ENCODE assay signal across 24 cellular contexts in the genomic region with DNA sequence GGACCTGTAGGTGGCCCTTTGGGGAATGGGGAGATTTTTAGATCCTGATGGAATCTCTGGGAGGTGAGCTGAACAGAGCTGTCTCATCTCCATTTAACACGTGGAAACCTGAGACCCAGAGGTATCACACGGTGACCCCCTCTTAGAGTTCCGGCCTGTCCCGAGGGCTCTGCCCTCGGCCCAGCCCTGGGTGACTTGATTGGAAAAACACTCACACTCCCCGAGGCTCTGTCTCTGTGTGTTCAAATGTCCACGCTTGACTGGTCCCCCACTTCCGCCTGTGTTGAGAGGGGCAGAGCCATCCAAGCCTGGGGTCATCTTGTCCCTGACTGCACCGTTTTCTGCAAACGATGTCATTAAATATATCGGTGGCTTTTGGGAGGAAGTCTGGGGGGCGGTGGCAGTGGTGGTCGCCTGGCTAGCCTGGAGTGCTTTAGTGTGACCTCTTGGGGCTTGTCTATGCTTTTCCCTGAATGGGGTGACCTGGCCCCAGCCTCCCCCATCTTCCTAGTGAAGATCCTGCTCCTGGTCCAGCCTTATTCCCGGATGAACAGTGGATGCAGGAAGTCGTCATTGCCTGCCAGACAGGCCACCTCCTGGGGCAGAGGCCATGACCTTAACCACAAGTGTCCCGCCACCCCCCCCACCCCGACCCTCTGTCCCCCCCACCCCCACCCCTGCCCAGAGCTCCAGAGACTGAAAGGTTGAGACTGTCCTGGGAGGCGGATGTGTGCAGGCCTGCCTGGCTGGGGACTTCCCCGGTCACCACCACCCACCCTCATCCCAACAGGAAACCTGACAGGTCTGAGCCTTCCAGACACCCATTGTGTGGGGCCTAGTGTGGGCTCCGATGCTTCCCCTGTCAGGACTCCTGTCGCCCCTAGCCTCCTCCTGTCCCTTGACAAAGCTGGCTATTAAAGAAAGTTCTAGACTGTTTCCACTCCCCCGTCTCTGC. TPM values are rescaled to one million over a fixed set of nuclear protein-coding genes. Genes with fewer than 3 reads are reported as not detected.
DNase-seq lines count a peak whose midpoint lies in the region; ATAC-seq, FAIRE-seq and TF ChIP-seq lines count a peak whose summit lies in the region.
"Had no signal": no experiment of that assay in that cellular context is flagged by ENCODE, and none has a peak within 500 bp of the region (broad histone marks: within the 10 kb centered on the region; RNA-seq: fewer than 3 reads in every experiment).

No MANE protein-coding gene starts in this region.

- no peak overlapping the region for H3K4me3 ChIP-seq in HUES6 (ENCODE audit: low read depth, low read length)
- no peak overlapping the region for H3K4me3 ChIP-seq in bronchial epithelial cell (ENCODE audit: low read depth, low read length)
- no peak overlapping the region for H3K4me3 ChIP-seq in mesenchymal stem cell (ENCODE audit: insufficient read depth in 1 of 2, low read depth in 1 of 2, low read length in 2 of 2)
- H3K4me3 ChIP-seq in skeletal muscle tissue (ENCODE audit: low read length in 3 of 3): no peak overlapping the region
- H3K4me3 ChIP-seq in esophagus squamous epithelium: no peak overlapping the region
- H3K4me3 ChIP-seq: lung, upper lobe of left lung had no signal

- H3K36me3 ChIP-seq in HUES6 (ENCODE audit: control insufficient read depth, insufficient read depth, low read length) (no peaks in the 10 kb centered on the region), bronchial epithelial cell (ENCODE audit: control insufficient read depth, insufficient read depth, low read length) (no peaks in the 10 kb centered on the region), mesenchymal stem cell (ENCODE audit: control insufficient read depth in 1 of 2, insufficient read depth in 2 of 2, low read depth in 1 of 2, low read length in 2 of 2) (no peaks in the 10 kb centered on the region), skeletal muscle tissue (ENCODE audit: control insufficient read depth in 3 of 3, insufficient read depth in 3 of 3, low read length in 3 of 3) (no peaks in the 10 kb centered on the region), esophagus squamous epithelium (no peaks in the 10 kb centered on the region)
- H3K36me3 ChIP-seq: brain microvascular endothelial cell, upper lobe of left lung had no signal

- ATAC-seq in activated CD8-positive, alpha-beta T cell treated with anti-CD3 and anti-CD28 coated beads for 36 hours: no peak

- no peak overlapping the region for H4K8ac ChIP-seq in mesenchymal stem cell (ENCODE audit: low read length)

- no peak overlapping the region for H2BK120ac ChIP-seq in mesenchymal stem cell (ENCODE audit: low read depth, low read length)

- peaks cover 22% of the 10 kb centered on the region for H3K27me3 Mint-ChIP-seq in activated CD8-positive, alpha-beta T cell treated with anti-CD3 and anti-CD28 coated beads for 36 hours

- POLR2A ChIA-PET in activated CD8-positive, alpha-beta T cell treated with anti-CD3 and anti-CD28 coated beads for 36 hours (lab: Charles Lee): interaction anchor here (0.5 kb wide), 1 partner anchor 493 kb away, joined by 3 read pairs; no protein-coding TSS in a partner anchor

- no peak overlapping the region for H3K23ac ChIP-seq in mesenchymal stem cell (ENCODE audit: low read length in 2 of 2)

- no peak overlapping the region for H3K4me3 Mint-ChIP-seq in activated CD8-positive, alpha-beta T cell treated with anti-CD3 and anti-CD28 coated beads for 36 hours
- H3K4me3 Mint-ChIP-seq: activated naive CD8-positive, alpha-beta T cell treated with anti-CD3 and anti-CD28 coated beads, Interleukin-2, amount 10 ng/mL, durations not matched to agents 7 days and 5 days; immature natural killer cell; stimulated activated naive CD8-positive, alpha-beta T cell treated with anti-CD3 and anti-CD28 coated beads, Interleukin-15, Interleukin-2, amounts not matched to agents 100 ng/mL and 50 ng/mL, for 24 hours had no signal

- H3K27me3 ChIP-seq in HUES6 (ENCODE audit: control insufficient read depth, insufficient read depth, low read length) (no peaks in the 10 kb centered on the region; the same call in 1 of the 2 replicates), bronchial epithelial cell (ENCODE audit: control insufficient read depth, insufficient read depth, low read length) (peaks cover 2% of the 10 kb centered on the region), mesenchymal stem cell (ENCODE audit: control insufficient read depth in 1 of 2, insufficient read depth in 1 of 2, low read length in 2 of 2) (peaks cover 0 to 44% of the 10 kb centered on the region in 2 experiments), skeletal muscle tissue (ENCODE audit: control insufficient read depth in 3 of 3, insufficient read depth in 3 of 3, low read length in 3 of 3) (no peaks in the 10 kb centered on the region), esophagus squamous epithelium (peaks cover 0 to 4% (median 0%) of the 10 kb centered on the region in 4 donors)
- H3K27me3 ChIP-seq: brain microvascular endothelial cell had no signal

- no peak overlapping the region for H3K18ac ChIP-seq in mesenchymal stem cell (ENCODE audit: low read depth in 1 of 2, low read length in 2 of 2)

- H3K4me1 Mint-ChIP-seq in activated CD8-positive, alpha-beta T cell treated with anti-CD3 and anti-CD28 coated beads for 36 hours (ENCODE audit: low read depth): peaks cover 13% of the 10 kb centered on the region

- TF ChIP-seq POLR2A in esophagus squamous epithelium (IDR thresholded peaks at IDR 0.05): no peak

- no peak overlapping the region for H3K4ac ChIP-seq in mesenchymal stem cell (ENCODE audit: low read depth in 1 of 2, low read length in 2 of 2)

- no peak overlapping the region for H2AFZ ChIP-seq in mesenchymal stem cell (ENCODE audit: low read depth, low read length)

- H2BK12ac ChIP-seq in mesenchymal stem cell (ENCODE audit: low read length in 2 of 2): no peak overlapping the region

- H3K27ac ChIP-seq in HUES6 (ENCODE audit: low read depth, low read length): no peak overlapping the region
- H3K27ac ChIP-seq in mesenchymal stem cell (ENCODE audit: low read length, poor library complexity, severe bottlenecking): no peak overlapping the region
- H3K27ac ChIP-seq in skeletal muscle tissue (ENCODE audit: low read depth, low read length): peak overlapping the region; percentile 58
- no peak overlapping the region for H3K27ac ChIP-seq in esophagus squamous epithelium
- H3K27ac ChIP-seq: brain microvascular endothelial cell, upper lobe of left lung had no signal

- peak overlapping the region; percentile 4 for H3K4me2 ChIP-seq in mesenchymal stem cell (ENCODE audit: low read length, poor library complexity, severe bottlenecking)

- H3K4me1 ChIP-seq in HUES6 (ENCODE audit: control insufficient read depth, insufficient read depth, low read length) (peaks cover 54% of the 10 kb centered on the region), mesenchymal stem cell (ENCODE audit: control insufficient read depth, insufficient read depth, low read depth, low read length) (peaks cover 44% of the 10 kb centered on the region), skeletal muscle tissue (ENCODE audit: control insufficient read depth in 3 of 3, insufficient read depth in 3 of 3, low read length in 3 of 3) (peaks cover 40 to 67% (median 60%) of the 10 kb centered on the region in 3 donors), esophagus squamous epithelium (peaks cover 12 to 26% (median 13%) of the 10 kb centered on the region in 3 donors)

- H3K9ac ChIP-seq in HUES6 (ENCODE audit: low read length): peak overlapping the region; percentile 26
- no peak overlapping the region for H3K9ac ChIP-seq in mesenchymal stem cell (ENCODE audit: low read length)
- no peak overlapping the region for H3K9ac ChIP-seq in skeletal muscle tissue (ENCODE audit: low read depth in 1 of 3, low read length in 3 of 3)

- no peaks in the 10 kb centered on the region for H3K9me3 Mint-ChIP-seq in activated CD8-positive, alpha-beta T cell treated with anti-CD3 and anti-CD28 coated beads for 36 hours
- H3K9me3 Mint-ChIP-seq: activated naive CD8-positive, alpha-beta T cell treated with anti-CD3 and anti-CD28 coated beads, Interleukin-2, amount 10 ng/mL, durations not matched to agents 7 days and 5 days; activated T-helper 2 cell treated with anti-CD3 and anti-CD28 coated beads, Interferon-gamma antibody, Interleukin-2, Interleukin-4, amounts not matched to agents 10 μg/mL and 5 μg/mL and 100 μg/mL, durations not matched to agents 14 hours and 24 hours and 36 hours; stimulated activated naive CD8-positive, alpha-beta T cell treated with anti-CD3 and anti-CD28 coated beads, Interleukin-15, Interleukin-2, amounts not matched to agents 100 ng/mL and 50 ng/mL, for 24 hours had no signal

- no peak overlapping the region for H4K91ac ChIP-seq in mesenchymal stem cell (ENCODE audit: low read length)

- H3K9me3 ChIP-seq in HUES6 (ENCODE audit: control insufficient read depth, insufficient read depth, low read depth, low read length): no peaks in the 10 kb centered on the region
- H3K9me3 ChIP-seq in mesenchymal stem cell (ENCODE audit: control insufficient read depth, low read length): no peaks in the 10 kb centered on the region
- no peaks in the 10 kb centered on the region for H3K9me3 ChIP-seq in skeletal muscle tissue (ENCODE audit: control insufficient read depth in 3 of 3, low read length in 3 of 3)
- no peaks in the 10 kb centered on the region for H3K9me3 ChIP-seq in esophagus squamous epithelium
- H3K9me3 ChIP-seq: upper lobe of left lung had no signal

- no peak for TF ChIP-seq CTCF in bronchial epithelial cell (IDR thresholded peaks at IDR 0.05; ENCODE audit: insufficient read depth, low read length, severe bottlenecking)
- TF ChIP-seq CTCF in esophagus squamous epithelium (IDR thresholded peaks at IDR 0.05): no peak
- TF ChIP-seq CTCF in activated CD8-positive, alpha-beta T cell treated with anti-CD3 and anti-CD28 coated beads for 36 hours (IDR thresholded peaks at IDR 0.05): no peak

- H2BK5ac ChIP-seq in mesenchymal stem cell (ENCODE audit: low read depth, low read length, poor library complexity, severe bottlenecking): no peak overlapping the region

- H3K79me1 ChIP-seq in mesenchymal stem cell (replicated peaks; ENCODE audit: low read length, poor library complexity, severe bottlenecking): no peaks in the 10 kb centered on the region

- intact Hi-C loops in esophagus squamous epithelium (cut with DNase I): no loop called here
- intact Hi-C loops in activated CD8-positive, alpha-beta T cell treated with anti-CD3 and anti-CD28 coated beads for 36 hours (cut with micrococcal nuclease): no loop called here

- H3K36me3 Mint-ChIP-seq in activated CD8-positive, alpha-beta T cell treated with anti-CD3 and anti-CD28 coated beads for 36 hours (ENCODE audit: low read depth): no peaks in the 10 kb centered on the region
- H3K36me3 Mint-ChIP-seq: activated naive CD8-positive, alpha-beta T cell treated with anti-CD3 and anti-CD28 coated beads, Interleukin-2, amount 10 ng/mL, durations not matched to agents 7 days and 5 days; immature natural killer cell had no signal

- H2BK15ac ChIP-seq in mesenchymal stem cell (ENCODE audit: low read depth, poor library complexity, severe bottlenecking): peak overlapping the region; percentile 35

- DNase-seq in bronchial epithelial cell (ENCODE audit: low read depth) (peak; percentile 30), mesenchymal stem cell (no peak), pons (ENCODE audit: low spot score) (no peak), esophagus squamous epithelium (lab: John Stamatoyannopoulos, UW) (no peak)
- no peak for DNase-seq in activated CD4-positive, alpha-beta T cell treated with anti-CD3 and anti-CD28 coated beads, Interleukin-2, amount 50 U/mL, for 1 hour
- DNase-seq in activated CD8-positive, alpha-beta T cell treated with anti-CD3 and anti-CD28 coated beads for 36 hours: no peak
- DNase-seq: activated CD4-positive, alpha-beta T cell treated with anti-CD3 and anti-CD28 coated beads for 48 hours; activated naive CD8-positive, alpha-beta T cell treated with anti-CD3 and anti-CD28 coated beads, Interleukin-2, amount 10 ng/mL, durations not matched to agents 7 days and 5 days; brain microvascular endothelial cell; COR-L47; cortex of kidney; DND-41; immature natural killer cell; NCI-H1105 treated with DMSO at 0.1 percent for 48 hours; small intestine; stimulated activated CD4-positive, alpha-beta T cell treated with anti-CD3 and anti-CD28 coated beads, Interleukin-4, amount 100 ng/mL, for 1 hour; upper lobe of left lung had no signal

- WGBS in mesenchymal stem cell: 37% methylated on average over 18 of the region's 22 CpGs
- 58 to 71% methylated on average over 6 to 8 of the region's 22 CpGs for WGBS in esophagus squamous epithelium, 2 donors

- H2AK5ac ChIP-seq in mesenchymal stem cell (ENCODE audit: low read length, severe bottlenecking): peak overlapping the region; percentile 26

- H3K14ac ChIP-seq in mesenchymal stem cell (ENCODE audit: low read length in 2 of 2): no peak overlapping the region

- no peak for FAIRE-seq in bronchial epithelial cell (lab: Jason Lieb, UNC)
- FAIRE-seq: endometrium, H54, small intestine had no signal

- CTCF ChIA-PET in activated CD8-positive, alpha-beta T cell treated with anti-CD3 and anti-CD28 coated beads for 36 hours (lab: Charles Lee): interaction anchor here (1.6 kb wide), 1 partner anchor 100 kb away, joined by 4 read pairs; no protein-coding TSS in a partner anchor

- no peak overlapping the region for H3K27ac Mint-ChIP-seq in activated CD8-positive, alpha-beta T cell treated with anti-CD3 and anti-CD28 coated beads for 36 hours
- H3K27ac Mint-ChIP-seq: activated naive CD8-positive, alpha-beta T cell treated with anti-CD3 and anti-CD28 coated beads, Interleukin-2, amount 10 ng/mL, durations not matched to agents 7 days and 5 days; activated T-helper 2 cell treated with anti-CD3 and anti-CD28 coated beads, Interferon-gamma antibody, Interleukin-2, Interleukin-4, amounts not matched to agents 10 μg/mL and 5 μg/mL and 100 μg/mL, durations not matched to agents 14 hours and 24 hours and 36 hours; immature natural killer cell; stimulated activated naive CD8-positive, alpha-beta T cell treated with anti-CD3 and anti-CD28 coated beads, Interleukin-15, Interleukin-2, amounts not matched to agents 100 ng/mL and 50 ng/mL, for 24 hours had no signal

RNA-seq across cellular contexts. Expression of a gene that starts 5.3 kb away (rescaled TPM):
- 8.4 TPM in 2 replicates for total RNA-seq in bronchial epithelial cell
- 13.7 TPM for polyA plus RNA-seq in mesenchymal stem cell (2013, experiment 1 of 2)
- polyA plus RNA-seq in mesenchymal stem cell (2013, experiment 2 of 2): 12.0 TPM
- 12.5 TPM for total RNA-seq in skeletal muscle tissue
- total RNA-seq in esophagus squamous epithelium: 10 to 100 TPM; 28.3 to 48.8 (median 38.1) TPM
- total RNA-seq in activated CD8-positive, alpha-beta T cell treated with anti-CD3 and anti-CD28 coated beads for 36 hours: 1 to 10 TPM in 1 of 2 experiments, under 1 TPM in 1; 0.54 to 1.5 TPM
- total RNA-seq: activated T-helper 2 cell treated with anti-CD3 and anti-CD28 coated beads, Interferon-gamma antibody, Interleukin-2, Interleukin-4, amounts not matched to agents 10 μg/mL and 5 μg/mL and 100 μg/mL, durations not matched to agents 14 hours and 24 hours and 36 hours had no signal
